18 cellular contexts compared by ENCODE assay signal in genomic region chr16:87474566-87474996, GRCh38. TPM values are rescaled to one million over a fixed set of nuclear protein-coding genes. Genes with fewer than 3 reads are reported as not detected.
A peak's percentile ranks its signal among the peaks of the same experiment; 100 is the strongest.
DNase-seq lines count a peak whose midpoint lies in the region; ATAC-seq, FAIRE-seq and TF ChIP-seq lines count a peak whose summit lies in the region.
"Had no signal": no experiment of that assay in that cellular context is flagged by ENCODE, and none has a peak within 500 bp of the region (broad histone marks: within the 10 kb centered on the region; RNA-seq: fewer than 3 reads in every experiment).

No MANE protein-coding gene starts in this region.

- H2BK120ac ChIP-seq in mesenchymal stem cell (ENCODE audit: low read depth, low read length): no peak overlapping the region

- H3K36me3 ChIP-seq in mesenchymal stem cell (ENCODE audit: control insufficient read depth in 1 of 2, insufficient read depth in 2 of 2, low read depth in 1 of 2, low read length in 2 of 2) (peaks cover 7 to 15% of the 10 kb centered on the region in 2 experiments), GM23338 (ENCODE audit: insufficient read depth) (no peaks in the 10 kb centered on the region), spleen (peaks cover 0 to 6% (median 0%) of the 10 kb centered on the region in 6 donors)

- intact Hi-C loops in spleen (cut with DNase I; ENCODE audit: low total_unique reads): no loop called here

- H2AFZ ChIP-seq in mesenchymal stem cell (ENCODE audit: low read depth, low read length) (no peak overlapping the region), GM23338 (no peak overlapping the region)

- H3K4me3 ChIP-seq in mesenchymal stem cell (ENCODE audit: insufficient read depth in 1 of 2, low read depth in 1 of 2, low read length in 2 of 2) (no peak overlapping the region), GM23338 (no peak overlapping the region), spleen (no peak overlapping the region)
- H3K4me3 ChIP-seq: A549, BLaER1, HAP-1 had no signal

- no peak overlapping the region for H3K14ac ChIP-seq in mesenchymal stem cell (ENCODE audit: low read length in 2 of 2)

- no peaks in the 10 kb centered on the region for H3K9me3 ChIP-seq in mesenchymal stem cell (ENCODE audit: control insufficient read depth, low read length)
- H3K9me3 ChIP-seq in spleen: no peaks in the 10 kb centered on the region
- H3K9me3 ChIP-seq: A549, BLaER1, HAP-1 had no signal

- H3K27ac Mint-ChIP-seq in chondrocyte (ENCODE audit: unreplicated experiment): no peak overlapping the region
- peak overlapping the region; percentile 40 for H3K27ac Mint-ChIP-seq in stimulated activated effector memory CD8-positive, alpha-beta T cell treated with anti-CD3 and anti-CD28 coated beads, Interleukin-12 subunit alpha, Interleukin-12 subunit beta, amount 100 ng/mL, for 72 hours
- H3K27ac Mint-ChIP-seq in GM23338: no peak overlapping the region; the same call in 1 of the 2 replicates

- no peak overlapping the region for H4K91ac ChIP-seq in mesenchymal stem cell (ENCODE audit: low read length)

- H3K27me3 Mint-ChIP-seq in chondrocyte (ENCODE audit: low read depth) (no peaks in the 10 kb centered on the region), GM23338 (ENCODE audit: insufficient read depth, low read depth, poor library complexity) (peaks cover 10% of the 10 kb centered on the region)
- H3K27me3 Mint-ChIP-seq: CD8-positive, alpha-beta memory T cell had no signal

- TF ChIP-seq POLR2A in spleen (IDR thresholded peaks at IDR 0.05) (no peak), GM12891 (IDR thresholded peaks at IDR 0.05; ENCODE audit: low read depth, low read length) (no peak)

- peak overlapping the region; percentile 59 for H4K8ac ChIP-seq in mesenchymal stem cell (ENCODE audit: low read length)

- H3K4me2 ChIP-seq in mesenchymal stem cell (ENCODE audit: low read length, poor library complexity, severe bottlenecking): no peak overlapping the region
- no peak overlapping the region for H3K4me2 ChIP-seq in GM23338
- H3K4me2 ChIP-seq: A549, BLaER1 had no signal

- peaks cover 35% of the 10 kb centered on the region for H4K20me1 ChIP-seq in GM23338 (replicated peaks; ENCODE audit: insufficient read depth)

- TF ChIP-seq CTCF in chondrocyte (IDR thresholded peaks at IDR 0.05): no peak
- no peak for TF ChIP-seq CTCF in GM23338 (conservative IDR thresholded peaks at IDR 0.05; ENCODE audit: low read depth in 2 of 2)
- TF ChIP-seq CTCF in spleen (IDR thresholded peaks at IDR 0.05 in 8 of 11, conservative IDR thresholded peaks at IDR 0.05 in 3 of 11): no peak

- H3K36me3 Mint-ChIP-seq in chondrocyte (ENCODE audit: low read depth): no peaks in the 10 kb centered on the region
- H3K36me3 Mint-ChIP-seq in stimulated activated effector memory CD8-positive, alpha-beta T cell treated with anti-CD3 and anti-CD28 coated beads, Interleukin-12 subunit alpha, Interleukin-12 subunit beta, amount 100 ng/mL, for 72 hours: no peaks in the 10 kb centered on the region
- 0 out of 3 replicates have a peak, but pooled peaks cover 5% of the 10 kb centered on the region for H3K36me3 Mint-ChIP-seq in GM23338 (ENCODE audit: low read depth)

- no peak overlapping the region for H2BK5ac ChIP-seq in mesenchymal stem cell (ENCODE audit: low read depth, low read length, poor library complexity, severe bottlenecking)

- H2AK5ac ChIP-seq in mesenchymal stem cell (ENCODE audit: low read length, severe bottlenecking): no peak overlapping the region

- H3K9ac ChIP-seq in mesenchymal stem cell (ENCODE audit: low read length): peak overlapping the region; percentile 0
- H3K9ac ChIP-seq: BLaER1 had no signal

- FAIRE-seq in GM12891 (lab: Jason Lieb, UNC): no peak
- FAIRE-seq: A549 had no signal

- H3K4ac ChIP-seq in mesenchymal stem cell (ENCODE audit: low read depth in 1 of 2, low read length in 2 of 2): peak overlapping the region in 1 of 2 experiments; percentile 60

- H3K79me1 ChIP-seq in mesenchymal stem cell (replicated peaks; ENCODE audit: low read length, poor library complexity, severe bottlenecking): peaks cover 31% of the 10 kb centered on the region

- peaks cover 53% of the 10 kb centered on the region for H3K4me1 Mint-ChIP-seq in chondrocyte (ENCODE audit: low read depth)
- H3K4me1 Mint-ChIP-seq in stimulated activated effector memory CD8-positive, alpha-beta T cell treated with anti-CD3 and anti-CD28 coated beads, Interleukin-12 subunit alpha, Interleukin-12 subunit beta, amount 100 ng/mL, for 72 hours: peaks cover 35% of the 10 kb centered on the region
- peaks cover 17% of the 10 kb centered on the region for H3K4me1 Mint-ChIP-seq in GM23338

- no peak for ATAC-seq in stimulated activated effector memory CD8-positive, alpha-beta T cell treated with anti-CD3 and anti-CD28 coated beads, Interleukin-12 subunit alpha, Interleukin-12 subunit beta, amount 100 ng/mL, for 72 hours
- no peak for ATAC-seq in GM19324 (IDR thresholded peaks at IDR 0.05; ENCODE audit: low FRiP score, unreplicated experiment)
- ATAC-seq in GM23338: no peak
- ATAC-seq: A549 had no signal

- H2BK15ac ChIP-seq in mesenchymal stem cell (ENCODE audit: low read depth, poor library complexity, severe bottlenecking): peak overlapping the region; percentile 74

- peaks cover 16% of the 10 kb centered on the region for H3K4me1 ChIP-seq in mesenchymal stem cell (ENCODE audit: control insufficient read depth, insufficient read depth, low read depth, low read length)
- peaks cover 2% of the 10 kb centered on the region; the same call in 1 of the 2 replicates for H3K4me1 ChIP-seq in GM23338 (ENCODE audit: insufficient read depth)
- peaks cover 0 to 50% (median 10%) of the 10 kb centered on the region in 6 donors for H3K4me1 ChIP-seq in spleen

- H3F3A ChIP-seq in GM23338 (replicated peaks; ENCODE audit: low read depth): no peaks in the 10 kb centered on the region

- H3K9me3 Mint-ChIP-seq in chondrocyte (ENCODE audit: low read depth): no peaks in the 10 kb centered on the region
- H3K9me3 Mint-ChIP-seq in stimulated activated effector memory CD8-positive, alpha-beta T cell treated with anti-CD3 and anti-CD28 coated beads, Interleukin-12 subunit alpha, Interleukin-12 subunit beta, amount 100 ng/mL, for 72 hours: no peaks in the 10 kb centered on the region
- H3K9me3 Mint-ChIP-seq in GM23338: no peaks in the 10 kb centered on the region
- H3K9me3 Mint-ChIP-seq: CD8-positive, alpha-beta memory T cell had no signal

- H3K27ac ChIP-seq in mesenchymal stem cell (ENCODE audit: low read length, poor library complexity, severe bottlenecking) (no peak overlapping the region), GM23338 (ENCODE audit: low read depth) (no peak overlapping the region), spleen (no peak overlapping the region)
- H3K27ac ChIP-seq: A549, BLaER1 had no signal

- H3K9me2 ChIP-seq in GM23338 (ENCODE audit: insufficient read depth): no peaks in the 10 kb centered on the region

- H2BK12ac ChIP-seq in mesenchymal stem cell (ENCODE audit: low read length in 2 of 2): no peak overlapping the region

- H3K18ac ChIP-seq in mesenchymal stem cell (ENCODE audit: low read depth in 1 of 2, low read length in 2 of 2): peak overlapping the region in 1 of 2 experiments; percentile 68

- H3K27me3 ChIP-seq in mesenchymal stem cell (ENCODE audit: control insufficient read depth in 1 of 2, insufficient read depth in 1 of 2, low read length in 2 of 2) (no peaks in the 10 kb centered on the region), GM23338 (ENCODE audit: insufficient read depth) (no peaks in the 10 kb centered on the region), spleen (replicated peaks in 1 of 7) (no peaks in the 10 kb centered on the region)
- H3K27me3 ChIP-seq: BLaER1 had no signal

- H3K4me3 Mint-ChIP-seq in chondrocyte (ENCODE audit: unreplicated experiment) (no peak overlapping the region), GM23338 (no peak overlapping the region)
- H3K4me3 Mint-ChIP-seq in stimulated activated effector memory CD8-positive, alpha-beta T cell treated with anti-CD3 and anti-CD28 coated beads, Interleukin-12 subunit alpha, Interleukin-12 subunit beta, amount 100 ng/mL, for 72 hours: no peak overlapping the region
- H3K4me3 Mint-ChIP-seq: CD8-positive, alpha-beta memory T cell had no signal

- DNase-seq in SK-N-DZ (ENCODE audit: low spot score): peak; percentile 68
- DNase-seq in chondrocyte (ENCODE audit: low spot score): peak; percentile 52
- DNase-seq in mesenchymal stem cell: no peak
- DNase-seq in stimulated activated effector memory CD8-positive, alpha-beta T cell treated with anti-CD3 and anti-CD28 coated beads, Interleukin-12 subunit alpha, Interleukin-12 subunit beta, amount 100 ng/mL, for 72 hours (ENCODE audit: low spot score in 2 of 2): no peak
- DNase-seq in GM23338 (ENCODE audit: low spot score): no peak
- no peak for DNase-seq in spleen
- DNase-seq in GM12891 (ENCODE audit: insufficient read length, low spot score): no peak
- DNase-seq: CD8-positive, alpha-beta memory T cell; DMS79; NCI-H1105 treated with DMSO at 0.1 percent for 48 hours; NCI-H1694 treated with DMSO at 0.1 percent for 48 hours; NCI-H510A; NCI-H774; Right ventricle myocardium superior had no signal

- no peak overlapping the region for H3K23ac ChIP-seq in mesenchymal stem cell (ENCODE audit: low read length in 2 of 2)

- WGBS in mesenchymal stem cell: 85% methylated on average over 7 of the region's 7 CpGs
- WGBS in spleen, 5 donors: 82 to 92% (median 88%) methylated on average over 7 of the region's 7 CpGs

- H3K79me2 ChIP-seq in GM23338 (replicated peaks; ENCODE audit: insufficient read depth): peaks cover 98% of the 10 kb centered on the region

TF ChIP-seq in GM23338, 12 proteins besides CTCF, POLR2A, EP300 and RAD21 (continues in another document):
- no peak for TF ChIP-seq CREB1 (CRISPR knock-in tag; IDR thresholded peaks at IDR 0.05; ENCODE audit: low read depth)

TF ChIP-seq in GM12891, 5 proteins besides CTCF, POLR2A, EP300 and RAD21:
- TF ChIP-seq PAX5 (IDR thresholded peaks at IDR 0.05; ENCODE audit: insufficient read depth, low read length, severe bottlenecking) (no peak), POU2F2 (IDR thresholded peaks at IDR 0.05; ENCODE audit: low read depth, low read length) (no peak), SPI1 (IDR thresholded peaks at IDR 0.05; ENCODE audit: low read depth, low read length) (no peak), TAF1 (IDR thresholded peaks at IDR 0.05; ENCODE audit: low read depth, low read length) (no peak), POLR2AphosphoS5 (IDR thresholded peaks at IDR 0.05; ENCODE audit: low read depth, low read length) (no peak)

RNA-seq across cellular contexts. Expression of gene ZCCHC14, which starts 18.2 kb away (rescaled TPM):
- polyA plus RNA-seq in SK-N-DZ (2014; cell fraction: cytosol; rRNA removed): 14.0 and 14.6 TPM in 2 replicates
- 21.2 and 55.0 TPM in 2 replicates for polyA plus RNA-seq in SK-N-DZ (2014; cell fraction: nucleus; rRNA removed)
- 28.0 to 29.6 TPM (median 29.6 TPM) in 3 replicates for total RNA-seq in chondrocyte
- 24.1 TPM for polyA plus RNA-seq in mesenchymal stem cell (2013, experiment 1 of 2)
- 23.5 TPM for polyA plus RNA-seq in mesenchymal stem cell (2013, experiment 2 of 2)
- 22.4 and 31.2 TPM in 2 replicates for total RNA-seq in GM23338 (2014; rRNA removed; shearing (Covaris generic))
- 6.8 and 7.6 TPM in 2 replicates for polyA plus RNA-seq in GM23338 (2016; fragmentation: Nextera tagmentation; extraction: Ambion mirVana)
- 10 to 100 TPM; 11.4 to 18.3 (median 14.2) TPM for total RNA-seq in spleen
- 1 to 10 TPM; 1.6 to 3.7 (median 1.8) TPM for polyA plus RNA-seq in spleen
- 1.5 TPM for polyA plus RNA-seq in GM12891 (2012; ENCODE audit: low read depth, missing spikeins)

Comparison
In these comparisons a context has a peak if more than half of its experiments do, and no peak if none do; other contexts are left out.
1. DNase-seq: peak in SK-N-DZ (single experiment) and chondrocyte (single experiment); none in mesenchymal stem cell (single experiment), stimulated activated effector memory CD8-positive, alpha-beta T cell treated with anti-CD3 and anti-CD28 coated beads, Interleukin-12 subunit alpha, Interleukin-12 subunit beta, amount 100 ng/mL, for 72 hours (0 of 2), GM23338 (single experiment), spleen (single experiment) and GM12891 (single experiment).